ENCODE assay signal across 1 cellular context in genomic region chr5:167355370-167355769, GRCh38.
TF ChIP-seq lines count a peak whose summit lies in the region.

No MANE protein-coding gene starts in this region.

TF ChIP-seq in H1, 55 proteins besides CTCF, POLR2A, EP300 and RAD21:
- TF ChIP-seq CBX8 (IDR thresholded peaks at IDR 0.05; ENCODE audit: borderline replicate concordance, low read depth, low read length) (no peak), MAX (IDR thresholded peaks at IDR 0.05) (no peak), EZH2 (IDR thresholded peaks at IDR 0.05; ENCODE audit: low read depth, low read length, severe bottlenecking) (no peak), ZNF274 (IDR thresholded peaks at IDR 0.05; ENCODE audit: borderline replicate concordance, extremely low read depth, low read length) (no peak), PHF8 (conservative IDR thresholded peaks at IDR 0.05; ENCODE audit: low read depth, low read length) (no peak), CREB1 (IDR thresholded peaks at IDR 0.05) (no peak), SP1 (IDR thresholded peaks at IDR 0.05; ENCODE audit: low read depth, low read length) (no peak)
